In genomic region chr5:6712136-6712581, GRCh38 we compare ENCODE assay signal across 8 cellular contexts. TPM values are rescaled to one million over a fixed set of nuclear protein-coding genes. Genes with fewer than 3 reads are reported as not detected.
DNase-seq lines count a peak whose midpoint lies in the region; ATAC-seq and TF ChIP-seq lines count a peak whose summit lies in the region.

No MANE protein-coding gene starts in this region.

- intact Hi-C loops in CD4-positive, alpha-beta memory T cell (cut with micrococcal nuclease), result loop anchor here (5.0 to 10.0 kb wide), 2 partner anchors 1155 to 1217 kb away; partner anchors contain the start of genes FASTKD3 and MTRR
- intact Hi-C loops in ascending aorta (cut with DNase I), result loop anchor here (1.0 to 10.0 kb wide), 8 partner anchors 8 to 1289 kb away; partner anchors contain the start of genes ICE1 and MED10
- intact Hi-C loops in gastrocnemius medialis (cut with DNase I; ENCODE audit: low total_unique reads), result loop anchor here (2.0 to 10.0 kb wide), 8 partner anchors 33 to 1287 kb away; partner anchors contain the start of genes FASTKD3, ICE1, MED10 and MTRR

- H3K9me2 ChIP-seq in hepatocyte (replicated peaks; ENCODE audit: insufficient read depth), result no peaks in the 10 kb centered on the region

- ATAC-seq in GM21360 (IDR thresholded peaks at IDR 0.05; ENCODE audit: unreplicated experiment), result peak; percentile 17
- ATAC-seq in gastrocnemius medialis, result peak; percentile 40 to 45

- H3K4me2 ChIP-seq in KMS-11 (peak overlapping the region; percentile 85), hepatocyte (peak overlapping the region; percentile 93)

- no peaks in the 10 kb centered on the region for H3K36me3 ChIP-seq in CD4-positive, alpha-beta memory T cell (ENCODE audit: insufficient read depth, low read length)
- no peaks in the 10 kb centered on the region for H3K36me3 ChIP-seq in KMS-11 (ENCODE audit: insufficient read depth)
- no peaks in the 10 kb centered on the region for H3K36me3 ChIP-seq in ascending aorta
- no peaks in the 10 kb centered on the region for H3K36me3 ChIP-seq in hepatocyte (replicated peaks; ENCODE audit: insufficient read depth, low read depth)
- H3K36me3 ChIP-seq in gastrocnemius medialis, result no peaks in the 10 kb centered on the region

- peak overlapping the region; percentile 86 for H3K27ac ChIP-seq in CD4-positive, alpha-beta memory T cell (ENCODE audit: low read depth, low read length)
- H3K27ac ChIP-seq in KMS-11 (peak overlapping the region; percentile 100), ascending aorta (peak overlapping the region; percentile 97 to 99), hepatocyte (peak overlapping the region; percentile 95), gastrocnemius medialis (peak overlapping the region; percentile 95 to 100 (median 99))

- peaks cover 27% of the 10 kb centered on the region for H3K79me2 ChIP-seq in KMS-11 (ENCODE audit: insufficient read depth, low read depth)
- H3K79me2 ChIP-seq in hepatocyte, result peaks cover 28% of the 10 kb centered on the region

- CTCF ChIA-PET in CD4-positive, alpha-beta memory T cell (lab: Charles Lee; ENCODE audit: partially characterized antibody), result interaction anchor here (1.2 to 2.3 kb wide), 5 partner anchors 17 to 79 kb away, joined by 3 to 7 read pairs (median 4); partner anchors contain the start of genes NSUN2 and SRD5A1

- no peaks in the 10 kb centered on the region for H3K27me3 ChIP-seq in CD4-positive, alpha-beta memory T cell (ENCODE audit: insufficient read depth, low read length)
- H3K27me3 ChIP-seq in KMS-11 (ENCODE audit: insufficient read depth, low read depth) (no peaks in the 10 kb centered on the region), ascending aorta (no peaks in the 10 kb centered on the region), hepatocyte (no peaks in the 10 kb centered on the region), gastrocnemius medialis (no peaks in the 10 kb centered on the region)

- peak overlapping the region; percentile 88 to 91 (median 89) for H3K4me3 Mint-ChIP-seq in CD4-positive, alpha-beta memory T cell

- peak overlapping the region; percentile 100 for H3K9ac ChIP-seq in KMS-11

- POLR2A ChIA-PET in CD4-positive, alpha-beta memory T cell (lab: Charles Lee; ENCODE audit: partially characterized antibody), result interaction anchor here (0.7 to 2.5 kb wide), 8 partner anchors 17 to 1290 kb away, joined by 3 to 29 read pairs (median 5); partner anchors contain the start of genes ICE1, NSUN2 and SRD5A1

- H4K20me1 ChIP-seq in KMS-11 (ENCODE audit: insufficient read depth) (peaks cover 24% of the 10 kb centered on the region), hepatocyte (ENCODE audit: insufficient read depth, poor library complexity, severe bottlenecking) (peaks cover 27% of the 10 kb centered on the region)

- in situ Hi-C loops in gastrocnemius medialis (cut with MboI; ENCODE audit: low sequenced_read_pairs in 4 of 4), result loop anchor here in 1 of 4 donors (10.0 kb wide), 1 partner anchor 77 kb away; the partner anchor contains the start of genes NSUN2 and SRD5A1

- peak; percentile 37 to 62 (median 45) for DNase-seq in CD4-positive, alpha-beta memory T cell
- DNase-seq in T-helper 1 cell (peak in 3 of 5 donors; percentile 23 to 68 (median 38)), ascending aorta (ENCODE audit: low spot score in 2 of 2) (peak in 1 of 2 donors; percentile 84), hepatocyte (ENCODE audit: low spot score) (peak; percentile 75), gastrocnemius medialis (peak; percentile 35 to 62), NCI-H128 (lab: John Stamatoyannopoulos, UW; ENCODE audit: unreplicated experiment) (no peak)

- no peak for TF ChIP-seq POLR2A in gastrocnemius medialis (IDR thresholded peaks at IDR 0.05)

- no peaks in the 10 kb centered on the region for H3K27me3 Mint-ChIP-seq in CD4-positive, alpha-beta memory T cell

- 1% methylated on average over 37 of the region's 37 CpGs for WGBS in hepatocyte (ENCODE audit: low lambda C conversion rate, missing lambda C conversion rate)

- H3K9me3 ChIP-seq in CD4-positive, alpha-beta memory T cell (ENCODE audit: control insufficient read depth in 1 of 2, low read length in 2 of 2), result no peaks in the 10 kb centered on the region
- H3K9me3 ChIP-seq in ascending aorta (no peaks in the 10 kb centered on the region), hepatocyte (ENCODE audit: low read depth) (no peaks in the 10 kb centered on the region), gastrocnemius medialis (no peaks in the 10 kb centered on the region)

- peaks cover 20 to 33% (median 27%) of the 10 kb centered on the region in 4 donors for H3K4me1 Mint-ChIP-seq in CD4-positive, alpha-beta memory T cell

- H2AFZ ChIP-seq in KMS-11 (ENCODE audit: low read depth) (peak overlapping the region; percentile 48), hepatocyte (peak overlapping the region; percentile 96)

- peak overlapping the region; percentile 70 to 81 for H3K4me3 ChIP-seq in CD4-positive, alpha-beta memory T cell (ENCODE audit: low read length in 2 of 2)
- H3K4me3 ChIP-seq in KMS-11 (IDR thresholded peaks at IDR 0.05; ENCODE audit: insufficient read depth, low read depth, low read length) (no peak overlapping the region), ascending aorta (peak overlapping the region; percentile 79 to 93), hepatocyte (peak overlapping the region; percentile 84), gastrocnemius medialis (peak overlapping the region; percentile 78 to 100 (median 90))

- H3K27ac Mint-ChIP-seq in CD4-positive, alpha-beta memory T cell, result peak overlapping the region; percentile 88 to 95 (median 94)

- H3K36me3 Mint-ChIP-seq in CD4-positive, alpha-beta memory T cell, result peaks cover 0 to 16% of the 10 kb centered on the region in 2 donors

- H3K4me1 ChIP-seq in CD4-positive, alpha-beta memory T cell (ENCODE audit: insufficient read depth, low read length), result peaks cover 25% of the 10 kb centered on the region
- H3K4me1 ChIP-seq in KMS-11 (ENCODE audit: low read depth, poor library complexity, severe bottlenecking) (peaks cover 40% of the 10 kb centered on the region), ascending aorta (peaks cover 6 to 33% of the 10 kb centered on the region in 2 donors), hepatocyte (ENCODE audit: insufficient read depth) (peaks cover 22% of the 10 kb centered on the region), gastrocnemius medialis (peaks cover 30 to 31% of the 10 kb centered on the region in 2 donors)

- H3K9me3 Mint-ChIP-seq in CD4-positive, alpha-beta memory T cell, result no peaks in the 10 kb centered on the region

- TF ChIP-seq CTCF in KMS-11 (conservative IDR thresholded peaks at IDR 0.05; ENCODE audit: low read depth, low read length), result no peak
- TF ChIP-seq CTCF in ascending aorta (IDR thresholded peaks at IDR 0.05), result peak in 1 of 3 experiments; percentile 10
- peak; percentile 21 for TF ChIP-seq CTCF in hepatocyte (IDR thresholded peaks at IDR 0.05; ENCODE audit: poor library complexity)
- peak in 2 of 5 experiments; percentile 13 to 32 for TF ChIP-seq CTCF in gastrocnemius medialis (IDR thresholded peaks at IDR 0.05 in 4 of 5, conservative IDR thresholded peaks at IDR 0.05 in 1 of 5)

RNA-seq across cellular contexts. Expression of gene TENT4A, which starts 1.1 kb away (rescaled TPM):
- total RNA-seq in CD4-positive, alpha-beta memory T cell, result 10 to 100 TPM; 44.9 to 49.1 TPM
- polyA plus RNA-seq in CD4-positive, alpha-beta memory T cell, result 1 to 10 TPM in 1 of 2 donors, under 1 TPM in 1; 0.55 to 1.8 TPM
- total RNA-seq in ascending aorta (12.5 TPM), hepatocyte (8.7 and 14.1 TPM in 2 replicates), gastrocnemius medialis (10 to 100 TPM; 11.9 to 15.2 (median 12.7) TPM)
- polyA plus RNA-seq in hepatocyte, result 6.8 and 7.3 TPM in 2 replicates
